In the genomic region with DNA sequence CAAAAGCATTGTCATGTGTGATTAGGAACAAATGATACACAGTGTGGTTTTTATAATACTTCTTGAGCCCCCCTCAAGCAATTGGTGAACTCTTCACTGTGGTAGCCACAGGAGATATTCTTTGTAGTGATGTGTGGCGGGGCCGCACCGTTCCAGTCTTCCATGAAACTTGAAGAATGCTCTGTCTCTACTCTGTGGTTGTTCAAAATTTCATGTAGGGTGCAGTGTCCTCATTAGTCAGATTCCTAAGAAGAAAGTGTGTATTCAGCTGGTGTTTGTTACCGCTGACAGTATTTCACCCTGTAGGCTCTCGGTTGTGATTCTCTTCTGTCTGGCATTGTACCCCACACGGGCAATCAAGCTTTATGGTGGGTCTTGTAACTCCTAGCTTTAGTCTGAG, we compare ENCODE assay signal across 1 cellular context.
A peak's percentile ranks its signal among the peaks of the same experiment; 100 is the strongest.
TF ChIP-seq lines count a peak whose summit lies in the region.

No MANE protein-coding gene starts in this region.

TF ChIP-seq in GM12878, 131 proteins besides CTCF, POLR2A, EP300 and RAD21:
- no peak for TF ChIP-seq ZBED1 (IDR thresholded peaks at IDR 0.05; ENCODE audit: borderline replicate concordance)
- peak; percentile 32; the same call in 1 of the 2 replicates for TF ChIP-seq ZNF24 (IDR thresholded peaks at IDR 0.05)
- 0 out of 2 replicates have a peak, but pooled peaks have one; percentile 8 for TF ChIP-seq RUNX3 (IDR thresholded peaks at IDR 0.05; ENCODE audit: low read length)
- TF ChIP-seq ZSCAN29 (IDR thresholded peaks at IDR 0.05), result no peak
TF ChIP-seq in GM12878: peak in this region for 2.
